9 cellular contexts compared by ENCODE assay signal in genomic region chr7:76582848-76583631, GRCh38. TPM values are rescaled to one million over a fixed set of nuclear protein-coding genes. Genes with fewer than 3 reads are reported as not detected.
DNase-seq lines count a peak whose midpoint lies in the region; ATAC-seq lines count a peak whose summit lies in the region.
"Not testable (repeated sequence)": the region's sequence is repeated elsewhere in the genome, so short reads cannot be mapped to it uniquely, and the experiment has no call there.
"Had no signal": no experiment of that assay in that cellular context is flagged by ENCODE, and none has a peak within 500 bp of the region (broad histone marks: within the 10 kb centered on the region; RNA-seq: fewer than 3 reads in every experiment).

No MANE protein-coding gene starts in this region.

- H3K4me1 Mint-ChIP-seq in CD4-positive, CD25-positive, alpha-beta regulatory T cell, result peaks cover 21 to 54% (median 34%) of the 10 kb centered on the region in 4 donors
- peaks cover 44% of the 10 kb centered on the region for H3K4me1 Mint-ChIP-seq in activated T-cell treated with anti-CD3 and anti-CD28 coated beads, Interleukin-2, amount 50 U/mL, for 72 hours (ENCODE audit: low read depth)
- peaks cover 60% of the 10 kb centered on the region for H3K4me1 Mint-ChIP-seq in stimulated activated naive CD8-positive, alpha-beta T cell treated with anti-CD3 and anti-CD28 coated beads, Interleukin-15, Interleukin-2, amounts not matched to agents 100 ng/mL and 50 ng/mL, for 24 hours (ENCODE audit: low read depth)

- H3K27ac Mint-ChIP-seq in CD4-positive, CD25-positive, alpha-beta regulatory T cell, result peak overlapping the region; percentile 38 to 91 (median 50)
- peak overlapping the region; percentile 99 for H3K27ac Mint-ChIP-seq in activated T-cell treated with anti-CD3 and anti-CD28 coated beads, Interleukin-2, amount 50 U/mL, for 72 hours
- H3K27ac Mint-ChIP-seq in stimulated activated naive CD8-positive, alpha-beta T cell treated with anti-CD3 and anti-CD28 coated beads, Interleukin-15, Interleukin-2, amounts not matched to agents 100 ng/mL and 50 ng/mL, for 24 hours, result peak overlapping the region; percentile 85

- H3K4me1 ChIP-seq in CD4-positive, CD25-positive, alpha-beta regulatory T cell (ENCODE audit: control insufficient read depth, insufficient read depth, low read length, poor library complexity, severe bottlenecking); right cardiac atrium (ENCODE audit: control insufficient read depth, insufficient read depth, low read length): not testable (repeated sequence)

- in situ Hi-C loops in KBM-7 (cut with MboI; ENCODE audit: low pct_unique_long_range_greater_than_20kb, low sequenced_read_pairs), result not testable (repeated sequence)

- intact Hi-C loops in right cardiac atrium (cut with DNase I), result not testable (repeated sequence)

- not testable (repeated sequence) for H3K9me3 ChIP-seq in CD4-positive, CD25-positive, alpha-beta regulatory T cell (ENCODE audit: control insufficient read depth in 2 of 2, low read length in 2 of 2); right cardiac atrium (ENCODE audit: control insufficient read depth, low read length)

- H3K27ac ChIP-seq in CD4-positive, CD25-positive, alpha-beta regulatory T cell (ENCODE audit: insufficient read depth, low read length, poor library complexity, severe bottlenecking), result not testable (repeated sequence)
- peak overlapping the region; percentile 75 for H3K27ac ChIP-seq in right cardiac atrium (ENCODE audit: low read length)

- H3K9me3 Mint-ChIP-seq in CD4-positive, CD25-positive, alpha-beta regulatory T cell; activated T-cell treated with anti-CD3 and anti-CD28 coated beads, Interleukin-2, amount 50 U/mL, for 72 hours; stimulated activated naive CD8-positive, alpha-beta T cell treated with anti-CD3 and anti-CD28 coated beads, Interleukin-15, Interleukin-2, amounts not matched to agents 100 ng/mL and 50 ng/mL, for 24 hours: not testable (repeated sequence)

- H3K4me3 ChIP-seq in CD4-positive, CD25-positive, alpha-beta regulatory T cell (ENCODE audit: low read depth, low read length); right cardiac atrium (ENCODE audit: low read length): not testable (repeated sequence)

- H3K4me3 Mint-ChIP-seq in CD4-positive, CD25-positive, alpha-beta regulatory T cell, result peak overlapping the region in 1 of 4 donors; percentile 11
- H3K4me3 Mint-ChIP-seq in activated T-cell treated with anti-CD3 and anti-CD28 coated beads, Interleukin-2, amount 50 U/mL, for 72 hours, result peak overlapping the region; percentile 53 to 94
- H3K4me3 Mint-ChIP-seq in stimulated activated naive CD8-positive, alpha-beta T cell treated with anti-CD3 and anti-CD28 coated beads, Interleukin-15, Interleukin-2, amounts not matched to agents 100 ng/mL and 50 ng/mL, for 24 hours, result peak overlapping the region; percentile 37

- WGBS in right cardiac atrium, result 50% methylated on average over 1 of the region's 2 CpGs

- not testable (repeated sequence) for H3K36me3 Mint-ChIP-seq in CD4-positive, CD25-positive, alpha-beta regulatory T cell; activated T-cell treated with anti-CD3 and anti-CD28 coated beads, Interleukin-2, amount 50 U/mL, for 72 hours (ENCODE audit: insufficient read depth in 2 of 2)
- H3K36me3 Mint-ChIP-seq in stimulated activated naive CD8-positive, alpha-beta T cell treated with anti-CD3 and anti-CD28 coated beads, Interleukin-15, Interleukin-2, amounts not matched to agents 100 ng/mL and 50 ng/mL, for 24 hours (ENCODE audit: low read depth), result peaks cover 39% of the 10 kb centered on the region

- ATAC-seq in CD4-positive, CD25-positive, alpha-beta regulatory T cell (ENCODE audit: low read depth in 2 of 2), result peak; percentile 75 to 82
- ATAC-seq in activated T-cell treated with anti-CD3 and anti-CD28 coated beads, Interleukin-2, amount 50 U/mL, for 72 hours (replicated peaks in 1 of 2), result peak; percentile 88 to 92
- peak; percentile 100 for ATAC-seq in right cardiac atrium

- DNase-seq in CD4-positive, CD25-positive, alpha-beta regulatory T cell, result not testable (repeated sequence)
- DNase-seq in KBM-7 (peak; percentile 15), RKO (ENCODE audit: low spot score) (peak; percentile 87), dedifferentiated amniotic fluid mesenchymal stem cell (ENCODE audit: extremely low spot score) (peak; percentile 83), right cardiac atrium (peak; percentile 81 to 88 (median 84)), non-pigmented ciliary epithelial cell (ENCODE audit: low read depth) (peak; percentile 54)
- peak; percentile 16 to 25 for DNase-seq in activated T-cell treated with anti-CD3 and anti-CD28 coated beads, Interleukin-2, amount 50 U/mL, for 72 hours

- H3K27me3 ChIP-seq in CD4-positive, CD25-positive, alpha-beta regulatory T cell (ENCODE audit: control insufficient read depth, insufficient read depth, low read length); right cardiac atrium (ENCODE audit: control insufficient read depth, insufficient read depth): not testable (repeated sequence)

- not testable (repeated sequence) for H3K27me3 Mint-ChIP-seq in CD4-positive, CD25-positive, alpha-beta regulatory T cell; activated T-cell treated with anti-CD3 and anti-CD28 coated beads, Interleukin-2, amount 50 U/mL, for 72 hours (ENCODE audit: low read depth); stimulated activated naive CD8-positive, alpha-beta T cell treated with anti-CD3 and anti-CD28 coated beads, Interleukin-15, Interleukin-2, amounts not matched to agents 100 ng/mL and 50 ng/mL, for 24 hours

- not testable (repeated sequence) for H3K36me3 ChIP-seq in CD4-positive, CD25-positive, alpha-beta regulatory T cell (ENCODE audit: control insufficient read depth, insufficient read depth, low read length)

RNA-seq across cellular contexts. Expression of gene SPDYE16, which starts 39.9 kb away (rescaled TPM):
- 2.9 TPM for total RNA-seq in CD4-positive, CD25-positive, alpha-beta regulatory T cell
- under 1 TPM in 2 of 4 donors, not detected in 2; 0.06 to 0.09 TPM for polyA plus RNA-seq in CD4-positive, CD25-positive, alpha-beta regulatory T cell
- under 1 TPM in 1 of 2 donors, not detected in 1; 0.58 TPM for total RNA-seq in activated T-cell treated with anti-CD3 and anti-CD28 coated beads, Interleukin-2, amount 50 U/mL, for 72 hours
- under 1 TPM in 2 of 4 donors, not detected in 2; 0.17 to 0.26 TPM for total RNA-seq in right cardiac atrium
- 0.09 TPM for polyA plus RNA-seq in right cardiac atrium
- total RNA-seq: urinary bladder had no signal

RNA-seq across cellular contexts. Expression of gene POMZP3, which starts 44.0 kb away (rescaled TPM):
- total RNA-seq in CD4-positive, CD25-positive, alpha-beta regulatory T cell, result 22.3 TPM
- polyA plus RNA-seq in CD4-positive, CD25-positive, alpha-beta regulatory T cell, result 1 to 10 TPM; 3.1 to 5.7 (median 4.1) TPM
- 10 to 100 TPM; 11.0 to 14.5 TPM for total RNA-seq in activated T-cell treated with anti-CD3 and anti-CD28 coated beads, Interleukin-2, amount 50 U/mL, for 72 hours
- 10 to 100 TPM in 1 of 4 donors, 1 to 10 TPM in 3; 7.0 to 14.8 (median 7.3) TPM for total RNA-seq in right cardiac atrium
- 13.3 TPM for polyA plus RNA-seq in right cardiac atrium
